Comparison of ENCODE assay signal across 8 cellular contexts in genomic region chr7:56105508-56105907, GRCh38. TPM values are rescaled to one million over a fixed set of nuclear protein-coding genes. Genes with fewer than 3 reads are reported as not detected.
DNase-seq lines count a peak whose midpoint lies in the region; TF ChIP-seq lines count a peak whose summit lies in the region.

No MANE protein-coding gene starts in this region.

- H3F3A ChIP-seq in Loucy (ENCODE audit: low read depth), result 0 out of 2 replicates have a peak, but pooled peaks cover 2% of the 10 kb centered on the region

- peaks cover 38% of the 10 kb centered on the region for H4K20me1 ChIP-seq in Loucy (ENCODE audit: insufficient read depth, low read length, poor library complexity, severe bottlenecking)

- no peak overlapping the region for H2AFZ ChIP-seq in Loucy (ENCODE audit: low read length)
- no peak overlapping the region for H2AFZ ChIP-seq in trophoblast cell (ENCODE audit: insufficient read depth, low read length, poor library complexity)

- H3K9ac ChIP-seq in Loucy (ENCODE audit: low read depth, low read length, poor library complexity, severe bottlenecking) (peak overlapping the region; percentile 98), trophoblast cell (ENCODE audit: low read length) (no peak overlapping the region)

- H3K9me3 Mint-ChIP-seq in activated T-cell treated with anti-CD3 and anti-CD28 coated beads, Interleukin-2, amount 50 U/mL, for 24 hours, result peaks cover 5% of the 10 kb centered on the region

- H3K27ac Mint-ChIP-seq in activated T-cell treated with anti-CD3 and anti-CD28 coated beads, Interleukin-2, amount 50 U/mL, for 24 hours, result peak overlapping the region; percentile 99

- H3K14ac ChIP-seq in trophoblast cell (ENCODE audit: low read length), result no peak overlapping the region

- peak overlapping the region; percentile 97 for H3K4me3 Mint-ChIP-seq in activated T-cell treated with anti-CD3 and anti-CD28 coated beads, Interleukin-2, amount 50 U/mL, for 24 hours

- no peaks in the 10 kb centered on the region for H3K9me2 ChIP-seq in Loucy (replicated peaks; ENCODE audit: low read depth, low read length)

- no peak overlapping the region for H3K23ac ChIP-seq in trophoblast cell (ENCODE audit: low read length)

- no peak overlapping the region for H2BK120ac ChIP-seq in trophoblast cell (ENCODE audit: insufficient read depth, low read length, poor library complexity)

- 0 out of 2 replicates have a peak, but pooled peaks cover 3% of the 10 kb centered on the region for H3K9me3 ChIP-seq in Loucy (ENCODE audit: insufficient read depth, low read depth, low read length)
- H3K9me3 ChIP-seq in trophoblast cell (ENCODE audit: insufficient read depth, low read depth, low read length), result peaks cover 3% of the 10 kb centered on the region

- H3K4me2 ChIP-seq in Loucy (ENCODE audit: low read depth, low read length, poor library complexity, severe bottlenecking), result peak overlapping the region; percentile 97
- peak overlapping the region; percentile 78 for H3K4me2 ChIP-seq in trophoblast cell (ENCODE audit: low read length)

- H3K27me3 ChIP-seq in Loucy (ENCODE audit: insufficient read depth, low read length, poor library complexity, severe bottlenecking) (no peaks in the 10 kb centered on the region), trophoblast cell (ENCODE audit: insufficient read depth, low read length) (no peaks in the 10 kb centered on the region)

- no peak for DNase-seq in activated T-cell treated with anti-CD3 and anti-CD28 coated beads, Interleukin-2, amount 50 U/mL, for 24 hours
- no peak for DNase-seq in activated T-cell treated with anti-CD3 and anti-CD28 coated beads, Interleukin-2, amount 50 U/mL, for 48 hours
- DNase-seq in activated CD4-positive, alpha-beta T cell treated with anti-CD3 and anti-CD28 coated beads, Interleukin-2, amount 50 U/mL, for 4 hours, result peak; percentile 21 to 30
- DNase-seq in fibroblast of the aortic adventitia (ENCODE audit: low read depth) (peak; percentile 77), trophoblast cell (peak; percentile 46 to 77), NCI-H187 (lab: John Stamatoyannopoulos, UW) (no peak), mucosa of gallbladder (ENCODE audit: low spot score) (no peak)

- H2BK5ac ChIP-seq in trophoblast cell (ENCODE audit: low read depth, low read length, poor library complexity), result no peak overlapping the region

- H4K91ac ChIP-seq in trophoblast cell (ENCODE audit: low read depth, low read length), result no peak overlapping the region

- no peak overlapping the region for H3K4ac ChIP-seq in trophoblast cell (ENCODE audit: low read depth, low read length)

- peaks cover 68% of the 10 kb centered on the region for H3K36me3 Mint-ChIP-seq in activated T-cell treated with anti-CD3 and anti-CD28 coated beads, Interleukin-2, amount 50 U/mL, for 24 hours (ENCODE audit: low read depth)

- no peak overlapping the region for H4K12ac ChIP-seq in trophoblast cell (ENCODE audit: low read depth, low read length)

- H3K18ac ChIP-seq in trophoblast cell (ENCODE audit: low read length), result no peak overlapping the region

- H4K8ac ChIP-seq in trophoblast cell (ENCODE audit: low read depth, low read length), result no peak overlapping the region

- H3K36me3 ChIP-seq in Loucy (ENCODE audit: insufficient read depth, low read length) (peaks cover 37% of the 10 kb centered on the region), trophoblast cell (ENCODE audit: control insufficient read depth in 1 of 2, insufficient read depth in 2 of 2, low read length in 2 of 2) (peaks cover 7 to 9% of the 10 kb centered on the region in 2 experiments)

- H3K79me2 ChIP-seq in Loucy (ENCODE audit: insufficient read depth, low read length) (peaks cover 40% of the 10 kb centered on the region), trophoblast cell (ENCODE audit: control insufficient read depth, insufficient read depth, low read length, poor library complexity) (no peaks in the 10 kb centered on the region)

- TF ChIP-seq CTCF in Loucy (conservative IDR thresholded peaks at IDR 0.05; ENCODE audit: low read length), result no peak
- TF ChIP-seq CTCF in fibroblast of the aortic adventitia (IDR thresholded peaks at IDR 0.05; ENCODE audit: insufficient read depth, low read length), result no peak

- H2AK5ac ChIP-seq in trophoblast cell (ENCODE audit: low read length), result no peak overlapping the region

- H2BK12ac ChIP-seq in trophoblast cell (ENCODE audit: low read length), result no peak overlapping the region

- H3K27me3 Mint-ChIP-seq in activated T-cell treated with anti-CD3 and anti-CD28 coated beads, Interleukin-2, amount 50 U/mL, for 24 hours, result no peaks in the 10 kb centered on the region

- H3K4me1 Mint-ChIP-seq in activated T-cell treated with anti-CD3 and anti-CD28 coated beads, Interleukin-2, amount 50 U/mL, for 24 hours (ENCODE audit: low read depth), result peaks cover 39% of the 10 kb centered on the region

- H3K4me3 ChIP-seq in Loucy (ENCODE audit: low read length, poor library complexity, severe bottlenecking), result peak overlapping the region; percentile 93
- peak overlapping the region; percentile 95 for H3K4me3 ChIP-seq in fibroblast of the aortic adventitia (ENCODE audit: low read depth, low read length)
- peak overlapping the region; percentile 50 for H3K4me3 ChIP-seq in trophoblast cell (ENCODE audit: low read depth, low read length)

- H3K4me1 ChIP-seq in Loucy (ENCODE audit: insufficient read depth, low read length, poor library complexity, severe bottlenecking), result peaks cover 23% of the 10 kb centered on the region
- no peaks in the 10 kb centered on the region for H3K4me1 ChIP-seq in trophoblast cell (ENCODE audit: control insufficient read depth in 1 of 2, insufficient read depth in 2 of 2, low read length in 2 of 2)

- WGBS in trophoblast cell (ENCODE audit: extremely low coverage, insufficient coverage, insufficient read length), result no CpG with 5 or more reads among the region's 6 CpGs

- H3K27ac ChIP-seq in trophoblast cell (ENCODE audit: low read depth, low read length), result no peak overlapping the region

- H3K79me1 ChIP-seq in trophoblast cell (ENCODE audit: low read length), result no peaks in the 10 kb centered on the region

RNA-seq across cellular contexts. Expression of gene CHCHD2, which starts 0.8 kb away (rescaled TPM):
- 175 and 348 TPM in 2 replicates for total RNA-seq in fibroblast of the aortic adventitia (ENCODE audit: low replicate concordance)
- 118 and 119 TPM in 2 replicates for polyA plus RNA-seq in trophoblast cell (2013)
- 293 TPM for total RNA-seq in mucosa of gallbladder

RNA-seq across cellular contexts. Expression of gene NUPR2, which starts 10.7 kb away (rescaled TPM):
- total RNA-seq in fibroblast of the aortic adventitia (ENCODE audit: low replicate concordance) (not detected in 2 replicates), mucosa of gallbladder (1.0 TPM)
- not detected in 2 replicates for polyA plus RNA-seq in trophoblast cell (2013)

RNA-seq across cellular contexts. Expression of gene PHKG1, which starts 12.8 kb away (rescaled TPM):
- 2.3 and 3.4 TPM in 2 replicates for total RNA-seq in fibroblast of the aortic adventitia (ENCODE audit: low replicate concordance)
- 0.06 and 0.07 TPM in 2 replicates for polyA plus RNA-seq in trophoblast cell (2013)
- total RNA-seq in mucosa of gallbladder, result 0.89 TPM

RNA-seq across cellular contexts. Expression of gene SUMF2, which starts 41.4 kb away (rescaled TPM):
- 177 and 199 TPM in 2 replicates for total RNA-seq in fibroblast of the aortic adventitia (ENCODE audit: low replicate concordance)
- polyA plus RNA-seq in trophoblast cell (2013), result 57.1 and 59.3 TPM in 2 replicates
- total RNA-seq in mucosa of gallbladder, result 245 TPM

RNA-seq across cellular contexts. Expression of gene CCT6A, which starts 53.9 kb away (rescaled TPM):
- total RNA-seq in fibroblast of the aortic adventitia (ENCODE audit: low replicate concordance) (188 and 193 TPM in 2 replicates), mucosa of gallbladder (87.6 TPM)
- polyA plus RNA-seq in trophoblast cell (2013), result 211 and 221 TPM in 2 replicates

Comparison
In these comparisons a context has a peak if more than half of its experiments do, and no peak if none do; other contexts are left out.
1. DNase-seq: peak in activated CD4-positive, alpha-beta T cell treated with anti-CD3 and anti-CD28 coated beads, Interleukin-2, amount 50 U/mL, for 4 hours (2 of 2), fibroblast of the aortic adventitia (single experiment) and trophoblast cell (2 of 2); none in activated T-cell treated with anti-CD3 and anti-CD28 coated beads, Interleukin-2, amount 50 U/mL, for 24 hours (single experiment), activated T-cell treated with anti-CD3 and anti-CD28 coated beads, Interleukin-2, amount 50 U/mL, for 48 hours (0 of 2), NCI-H187 (0 of 2) and mucosa of gallbladder (single experiment).
2. Peak in every context shown above with its lines, with median percentiles within 50 percentile points of each other: H3K4me3 ChIP-seq.